Comparison of ENCODE assay signal across 10 cellular contexts in genomic region chr14:75877292-75877691, GRCh38.
DNase-seq lines count a peak whose midpoint lies in the region; ATAC-seq and TF ChIP-seq lines count a peak whose summit lies in the region.
"Had no signal": no experiment of that assay in that cellular context is flagged by ENCODE, and none has a peak within 500 bp of the region (broad histone marks: within the 10 kb centered on the region; RNA-seq: fewer than 3 reads in every experiment).

No MANE protein-coding gene starts in this region.

- 43% methylated on average over 1 of the region's 1 CpG; no CpG with 5 or more reads in 1 of the 2 donors for WGBS in gastroesophageal sphincter (ENCODE audit: low coverage in 1 of 2), 2 donors

- DNase-seq in Right ventricle myocardium inferior (ENCODE audit: missing footprints) (no peak), cardiac septum (ENCODE audit: low spot score) (no peak), amniotic epithelial cell (ENCODE audit: low read depth) (peak; percentile 97), stromal cell of bone marrow (ENCODE audit: low read depth) (peak; percentile 95), NOMO-1 treated with dmso at 0.1 percent for 144 hours (lab: John Stamatoyannopoulos, UW; ENCODE audit: unreplicated experiment) (no peak)
- no peak for DNase-seq in stimulated activated CD4-positive, alpha-beta T cell treated with anti-CD3 and anti-CD28 coated beads, Interleukin-15, amount 100 ng/mL, for 24 hours
- DNase-seq: activated T-cell treated with anti-CD3 and anti-CD28 coated beads, Interleukin-2, amount 50 U/mL, for 1 hour; stimulated activated CD4-positive, alpha-beta T cell treated with anti-CD3 and anti-CD28 coated beads, Interleukin-4, amount 100 ng/mL, for 4 hours had no signal

- intact Hi-C loops in Right ventricle myocardium inferior (cut with DNase I) (no loop called here), cardiac septum (cut with DNase I) (no loop called here)

- peaks cover 0 to 22% (median 4%) of the 10 kb centered on the region in 3 donors for H3K4me1 ChIP-seq in gastroesophageal sphincter

- peak overlapping the region in 3 of 4 donors; percentile 29 to 58 (median 48) for H3K27ac ChIP-seq in gastroesophageal sphincter

- no peaks in the 10 kb centered on the region for H3K9me3 ChIP-seq in gastroesophageal sphincter

- ATAC-seq in Right ventricle myocardium inferior: peak; percentile 83
- ATAC-seq in gastroesophageal sphincter: no peak
- ATAC-seq in HG02973 (IDR thresholded peaks at IDR 0.05; ENCODE audit: unreplicated experiment): no peak

- H3K36me3 ChIP-seq in gastroesophageal sphincter: no peaks in the 10 kb centered on the region

- no peak for TF ChIP-seq POLR2A in gastroesophageal sphincter (IDR thresholded peaks at IDR 0.05)

- no peak for TF ChIP-seq CTCF in gastroesophageal sphincter (IDR thresholded peaks at IDR 0.05)

- H3K27me3 ChIP-seq in gastroesophageal sphincter: no peaks in the 10 kb centered on the region

- TF ChIP-seq EP300 in gastroesophageal sphincter (IDR thresholded peaks at IDR 0.05): no peak

- H3K4me3 ChIP-seq in gastroesophageal sphincter: no peak overlapping the region

Comparison
In these comparisons a context has a peak if more than half of its experiments do, and no peak if none do; other contexts are left out.
1. DNase-seq: peak in amniotic epithelial cell (single experiment) and stromal cell of bone marrow (single experiment); none in Right ventricle myocardium inferior (single experiment), cardiac septum (single experiment), NOMO-1 treated with dmso at 0.1 percent for 144 hours (single experiment) and stimulated activated CD4-positive, alpha-beta T cell treated with anti-CD3 and anti-CD28 coated beads, Interleukin-15, amount 100 ng/mL, for 24 hours (single experiment).